In genomic region chrX:129347291-129347690, GRCh38 we compare ENCODE assay signal across 15 cellular contexts.
DNase-seq lines count a peak whose midpoint lies in the region; ATAC-seq, FAIRE-seq and TF ChIP-seq lines count a peak whose summit lies in the region.
"Had no signal": no experiment of that assay in that cellular context is flagged by ENCODE, and none has a peak within 500 bp of the region (broad histone marks: within the 10 kb centered on the region; RNA-seq: fewer than 3 reads in every experiment).

No MANE protein-coding gene starts in this region.

- no peak overlapping the region for H3K9ac ChIP-seq in HepG2 (ENCODE audit: insufficient read depth, low read depth, low read length)

- H3K27me3 Mint-ChIP-seq in CD14-positive monocyte (ENCODE audit: low read depth in 3 of 3), result peaks cover 0 to 4% (median 0%) of the 10 kb centered on the region in 3 donors

- no peak for FAIRE-seq in HepG2 (lab: Jason Lieb, UNC)
- no peak for FAIRE-seq in small intestine (lab: Jason Lieb, UNC)
- FAIRE-seq: A204.1, RCC 7860 had no signal

- no peaks in the 10 kb centered on the region for H3K36me3 ChIP-seq in HepG2 (replicated peaks in 1 of 2; ENCODE audit: control insufficient read depth in 1 of 2, insufficient read depth in 2 of 2, low read length in 2 of 2)
- H3K36me3 ChIP-seq in right lobe of liver, result peaks cover 0 to 2% (median 0%) of the 10 kb centered on the region in 4 donors
- H3K36me3 ChIP-seq in small intestine (ENCODE audit: control insufficient read depth in 2 of 2, insufficient read depth in 2 of 2, low read length in 2 of 2), result no peaks in the 10 kb centered on the region
- H3K36me3 ChIP-seq: ascending aorta had no signal

- H4K20me1 ChIP-seq in HepG2 (ENCODE audit: insufficient read depth, low read length), result no peaks in the 10 kb centered on the region

- TF ChIP-seq CTCF in HepG2 (CRISPR knock-in tag; IDR thresholded peaks at IDR 0.05) (no peak), right lobe of liver (IDR thresholded peaks at IDR 0.05) (no peak), astrocyte of the cerebellum (IDR thresholded peaks at IDR 0.05; ENCODE audit: low read depth, low read length, missing control alignments) (peak; percentile 18), CD14-positive monocyte (IDR thresholded peaks at IDR 0.05) (no peak), lower leg skin (IDR thresholded peaks at IDR 0.05) (no peak)

- H3K9me3 Mint-ChIP-seq in CD14-positive monocyte, result peaks cover 0 to 10% (median 4%) of the 10 kb centered on the region in 7 donors
- H3K9me3 Mint-ChIP-seq: activated T-helper 1 cell treated with anti-CD3 and anti-CD28 coated beads, Interleukin-12 subunit alpha, Interleukin-12 subunit beta, Interleukin-2, Interleukin-4 antibody, amounts not matched to agents 30 ng/mL and 10 ng/mL and 1 ng/mL, durations not matched to agents 14 hours and 24 hours and 36 hours had no signal

- no peak for TF ChIP-seq RAD21 in HepG2 (CRISPR knock-in tag; IDR thresholded peaks at IDR 0.05)

- in situ Hi-C loops in HepG2 (cut with HindIII; ENCODE audit: extremely low pct_ligation_motif_present, low pct_unique_long_range_greater_than_20kb) (no loop called here), astrocyte of the cerebellum (cut with HindIII; ENCODE audit: low sequenced_read_pairs) (no loop called here)

- BruUV-seq in HepG2 (replicated peaks; lab: Mats Ljungman, UMichigan), result no TSS peak

- DNase-seq in HepG2 (ENCODE audit: low spot score) (no peak), right lobe of liver (no peak), astrocyte of the cerebellum (ENCODE audit: low read depth) (no peak), CD14-positive monocyte (ENCODE audit: low spot score) (no peak), lower leg skin (ENCODE audit: low spot score in 2 of 2) (no peak), small intestine (no peak)
- DNase-seq: dorsolateral prefrontal cortex, NCI-H345, testis had no signal

- H3K27ac ChIP-seq in HepG2 (ENCODE audit: extremely low read length, insufficient read depth, low read length), result no peak overlapping the region
- H3K27ac ChIP-seq in right lobe of liver, result no peak overlapping the region
- H3K27ac ChIP-seq in small intestine (ENCODE audit: low read depth in 1 of 2, low read length in 1 of 2), result no peak overlapping the region
- H3K27ac ChIP-seq: ascending aorta, dorsolateral prefrontal cortex, testis had no signal

- H3K4me1 Mint-ChIP-seq in CD14-positive monocyte, result no peaks in the 10 kb centered on the region

- no peaks in the 10 kb centered on the region for H3K27me3 ChIP-seq in HepG2 (ENCODE audit: control insufficient read depth in 1 of 2, insufficient read depth in 2 of 2, low read length in 2 of 2)
- no peaks in the 10 kb centered on the region for H3K27me3 ChIP-seq in right lobe of liver
- H3K27me3 ChIP-seq in small intestine (ENCODE audit: control insufficient read depth in 2 of 2, insufficient read depth in 2 of 2, low read length in 2 of 2), result no peaks in the 10 kb centered on the region
- H3K27me3 ChIP-seq: ascending aorta, testis had no signal

- TF ChIP-seq POLR2A in HepG2 (IDR thresholded peaks at IDR 0.05; ENCODE audit: insufficient read depth in 1 of 2, low read depth in 2 of 2, low read length in 2 of 2), result no peak
- no peak for TF ChIP-seq POLR2A in right lobe of liver (IDR thresholded peaks at IDR 0.05)
- TF ChIP-seq POLR2A in lower leg skin (IDR thresholded peaks at IDR 0.05), result no peak

- H3K4me3 ChIP-seq in HepG2 (replicated peaks in 1 of 3; ENCODE audit: insufficient read depth in 1 of 3, low read depth in 2 of 3, low read length in 3 of 3) (no peak overlapping the region), right lobe of liver (no peak overlapping the region), astrocyte of the cerebellum (ENCODE audit: low read depth, low read length) (no peak overlapping the region), lower leg skin (ENCODE audit: low read depth, poor library complexity, severe bottlenecking) (no peak overlapping the region), small intestine (ENCODE audit: low read depth in 1 of 2, low read length in 2 of 2) (no peak overlapping the region)
- H3K4me3 ChIP-seq: ascending aorta, dorsolateral prefrontal cortex, testis had no signal

- H3K4me2 ChIP-seq in HepG2 (ENCODE audit: low read depth, low read length), result no peak overlapping the region

- no peaks in the 10 kb centered on the region for H3K36me3 Mint-ChIP-seq in CD14-positive monocyte

- H3K4me3 Mint-ChIP-seq in CD14-positive monocyte, result no peak overlapping the region
- H3K4me3 Mint-ChIP-seq: activated T-helper 1 cell treated with anti-CD3 and anti-CD28 coated beads, Interleukin-12 subunit alpha, Interleukin-12 subunit beta, Interleukin-2, Interleukin-4 antibody, amounts not matched to agents 30 ng/mL and 10 ng/mL and 1 ng/mL, durations not matched to agents 14 hours and 24 hours and 36 hours had no signal

- no peaks in the 10 kb centered on the region for H3K9me3 ChIP-seq in HepG2 (ENCODE audit: low read length)
- H3K9me3 ChIP-seq in right lobe of liver, result no peaks in the 10 kb centered on the region
- H3K9me3 ChIP-seq in small intestine (ENCODE audit: control insufficient read depth, low read depth), result no peaks in the 10 kb centered on the region
- H3K9me3 ChIP-seq: ascending aorta, testis had no signal

- no peaks in the 10 kb centered on the region for H3K79me2 ChIP-seq in HepG2 (ENCODE audit: insufficient read depth, low read length)

- intact Hi-C loops in HepG2 (cut with micrococcal nuclease; ENCODE audit: unreplicated experiment) (no loop called here), right lobe of liver (cut with DNase I) (no loop called here), CD14-positive monocyte (cut with micrococcal nuclease) (no loop called here), lower leg skin (cut with DNase I; ENCODE audit: low total_unique reads) (no loop called here)

- 94% methylated on average over 2 of the region's 2 CpGs for WGBS in HepG2 (ENCODE audit: low lambda C conversion rate)
- WGBS in right lobe of liver (ENCODE audit: insufficient coverage, low coverage, low lambda C conversion rate, missing lambda C conversion rate), result 79% methylated on average over 2 of the region's 2 CpGs
- WGBS in lower leg skin, 2 donors, result 48 to 82% methylated on average over 2 of the region's 2 CpGs
- WGBS in small intestine, 3 donors, result 41 to 73% (median 42%) methylated on average over 2 of the region's 2 CpGs

- H3K4me1 ChIP-seq in HepG2 (ENCODE audit: insufficient read depth, low read length) (no peaks in the 10 kb centered on the region), right lobe of liver (no peaks in the 10 kb centered on the region), small intestine (ENCODE audit: control insufficient read depth in 2 of 2, insufficient read depth in 1 of 2, low read depth in 1 of 2, low read length in 1 of 2) (no peaks in the 10 kb centered on the region)
- H3K4me1 ChIP-seq: ascending aorta, testis had no signal

- CTCF ChIA-PET in HepG2 (lab: Yijun Ruan, JAX; ENCODE audit: low intra/inter-chr PET ratio, low total read pairs), result no interaction called here

- POLR2A ChIA-PET in HepG2 (lab: Yijun Ruan, JAX), result no interaction called here

- peak overlapping the region in 1 of 7 donors; percentile 2 for H3K27ac Mint-ChIP-seq in CD14-positive monocyte
- H3K27ac Mint-ChIP-seq: activated T-helper 1 cell treated with anti-CD3 and anti-CD28 coated beads, Interleukin-12 subunit alpha, Interleukin-12 subunit beta, Interleukin-2, Interleukin-4 antibody, amounts not matched to agents 30 ng/mL and 10 ng/mL and 1 ng/mL, durations not matched to agents 14 hours and 24 hours and 36 hours had no signal

- H2AFZ ChIP-seq in HepG2 (ENCODE audit: low read length), result no peak overlapping the region

- peak; percentile 53 for ATAC-seq in HepG2
- ATAC-seq in right lobe of liver, result no peak
- ATAC-seq in HG03342 (IDR thresholded peaks at IDR 0.05; ENCODE audit: unreplicated experiment), result peak; percentile 92
- no peak for ATAC-seq in GM21360 (IDR thresholded peaks at IDR 0.05; ENCODE audit: unreplicated experiment)

- TF ChIP-seq EP300 in HepG2 (IDR thresholded peaks at IDR 0.05; ENCODE audit: low read depth in 2 of 2, low read length in 2 of 2), result no peak
- TF ChIP-seq EP300 in HepG2 (CRISPR knock-in tag; IDR thresholded peaks at IDR 0.05; ENCODE audit: borderline replicate concordance), result no peak

TF ChIP-seq in HepG2, 621 proteins besides CTCF, POLR2A, EP300 and RAD21 (continues in another document):
- no peak for TF ChIP-seq IKZF4 (CRISPR knock-in tag; IDR thresholded peaks at IDR 0.05; ENCODE audit: borderline replicate concordance, low read depth, not compliant biosample characterization)
- TF ChIP-seq SAFB2 (CRISPR knock-in tag; IDR thresholded peaks at IDR 0.05; ENCODE audit: borderline replicate concordance, low read depth), result no peak
- no peak for TF ChIP-seq ZNF549 (CRISPR knock-in tag; IDR thresholded peaks at IDR 0.05)
- TF ChIP-seq DMTF1 (CRISPR knock-in tag; IDR thresholded peaks at IDR 0.05), result no peak
- no peak for TF ChIP-seq LCORL (IDR thresholded peaks at IDR 0.05)
- TF ChIP-seq LCORL (CRISPR knock-in tag; IDR thresholded peaks at IDR 0.05), result no peak
- TF ChIP-seq ZNF629 (CRISPR knock-in tag; conservative IDR thresholded peaks at IDR 0.05), result no peak

Comparison
In these comparisons a context has a peak if more than half of its experiments do, and no peak if none do; other contexts are left out.
1. ATAC-seq: peak in HepG2 (single experiment) and HG03342 (single experiment); none in right lobe of liver (0 of 4) and GM21360 (single experiment).